Comparison of ENCODE assay signal across 18 cellular contexts in genomic region chr12:124738636-124739467, GRCh38.
DNase-seq lines count a peak whose midpoint lies in the region; ATAC-seq, FAIRE-seq and TF ChIP-seq lines count a peak whose summit lies in the region.
"Had no signal": no experiment of that assay in that cellular context is flagged by ENCODE, and none has a peak within 500 bp of the region (broad histone marks: within the 10 kb centered on the region; RNA-seq: fewer than 3 reads in every experiment).

No MANE protein-coding gene starts in this region.

- POLR2A ChIA-PET in HepG2 (lab: Yijun Ruan, JAX), result no interaction called here
- POLR2A ChIA-PET in CD8-positive, alpha-beta memory T cell (lab: Charles Lee), result no interaction called here
- POLR2A ChIA-PET in PC-3 (lab: Charles Lee; ENCODE audit: unreplicated experiment), result no interaction called here

- FAIRE-seq in HepG2 (lab: Jason Lieb, UNC), result peak; percentile 37
- FAIRE-seq: D721Med, islet of Langerhans had no signal

- DNase-seq in HepG2 (ENCODE audit: low spot score) (peak; percentile 92), right lobe of liver (no peak), brain microvascular endothelial cell (peak; percentile 79), kidney glomerular epithelial cell (lab: John Stamatoyannopoulos, UW) (peak; percentile 30), upper lobe of left lung (no peak), PC-3 (no peak), SKM-1 treated with dmso at 0.1 percent for 144 hours (lab: John Stamatoyannopoulos, UW; ENCODE audit: unreplicated experiment) (no peak)
- no peak for DNase-seq in CD8-positive, alpha-beta memory T cell
- DNase-seq: ACHN; glutamatergic neuron; NCI-H1105; NCI-H2171; stimulated activated CD4-positive, alpha-beta T cell treated with anti-CD3 and anti-CD28 coated beads, Interleukin-4, amount 100 ng/mL, for 24 hours had no signal

- H3F3A ChIP-seq in PC-3 (ENCODE audit: low read length, unreplicated experiment), result peaks cover 6% of the 10 kb centered on the region

- H3K4me1 Mint-ChIP-seq in CD8-positive, alpha-beta memory T cell, result peaks cover 11 to 39% (median 28%) of the 10 kb centered on the region in 3 donors
- H3K4me1 Mint-ChIP-seq: IgD-negative memory B cell had no signal

- no peak overlapping the region for H3K27ac ChIP-seq in HepG2 (ENCODE audit: extremely low read length, insufficient read depth, low read length)
- no peak overlapping the region for H3K27ac ChIP-seq in right lobe of liver
- H3K27ac ChIP-seq in brain microvascular endothelial cell, result peak overlapping the region; percentile 24
- no peak overlapping the region for H3K27ac ChIP-seq in CD8-positive, alpha-beta memory T cell (ENCODE audit: low read depth, low read length)
- no peak overlapping the region for H3K27ac ChIP-seq in upper lobe of left lung
- no peak overlapping the region for H3K27ac ChIP-seq in PC-3 (ENCODE audit: low read length)

- BruUV-seq in HepG2 (replicated peaks; lab: Mats Ljungman, UMichigan), result no TSS peak
- no TSS peak for BruUV-seq in PC-3 (replicated peaks; lab: Mats Ljungman, UMichigan)

- TF ChIP-seq EP300 in HepG2 (IDR thresholded peaks at IDR 0.05; ENCODE audit: low read depth in 2 of 2, low read length in 2 of 2), result peak in 1 of 2 experiments; percentile 66; a peak in 2 of 4 replicates
- peak; percentile 71; the same call in 1 of the 2 replicates for TF ChIP-seq EP300 in HepG2 (CRISPR knock-in tag; IDR thresholded peaks at IDR 0.05; ENCODE audit: borderline replicate concordance)
- TF ChIP-seq EP300 in upper lobe of left lung (IDR thresholded peaks at IDR 0.05), result no peak

- H3K4me2 ChIP-seq in HepG2 (ENCODE audit: low read depth, low read length) (peak overlapping the region; percentile 72), PC-3 (ENCODE audit: low read length) (no peak overlapping the region)
- H3K4me2 ChIP-seq: GM23338 had no signal

- TF ChIP-seq POLR2A in HepG2 (IDR thresholded peaks at IDR 0.05; ENCODE audit: insufficient read depth in 1 of 2, low read depth in 2 of 2, low read length in 2 of 2) (no peak), right lobe of liver (IDR thresholded peaks at IDR 0.05) (no peak), upper lobe of left lung (IDR thresholded peaks at IDR 0.05) (no peak)

- H3K27me3 ChIP-seq in HepG2 (ENCODE audit: control insufficient read depth in 1 of 2, insufficient read depth in 2 of 2, low read length in 2 of 2), result no peaks in the 10 kb centered on the region
- no peaks in the 10 kb centered on the region for H3K27me3 ChIP-seq in right lobe of liver
- no peaks in the 10 kb centered on the region for H3K27me3 ChIP-seq in brain microvascular endothelial cell (replicated peaks)
- H3K27me3 ChIP-seq in CD8-positive, alpha-beta memory T cell (ENCODE audit: insufficient read depth, low read length, poor library complexity, severe bottlenecking), result no peaks in the 10 kb centered on the region
- no peaks in the 10 kb centered on the region for H3K27me3 ChIP-seq in upper lobe of left lung
- no peaks in the 10 kb centered on the region for H3K27me3 ChIP-seq in PC-3 (ENCODE audit: low read length)

- no peaks in the 10 kb centered on the region for H3K79me2 ChIP-seq in HepG2 (ENCODE audit: insufficient read depth, low read length)
- H3K79me2 ChIP-seq in PC-3 (ENCODE audit: low read length), result no peaks in the 10 kb centered on the region

- H3K36me3 Mint-ChIP-seq in CD8-positive, alpha-beta memory T cell, result no peaks in the 10 kb centered on the region
- H3K36me3 Mint-ChIP-seq: IgD-negative memory B cell had no signal

- H3K4me1 ChIP-seq in HepG2 (ENCODE audit: insufficient read depth, low read length), result peaks cover 77% of the 10 kb centered on the region
- H3K4me1 ChIP-seq in right lobe of liver, result peaks cover 0 to 22% (median 10%) of the 10 kb centered on the region in 4 donors
- peaks cover 6% of the 10 kb centered on the region for H3K4me1 ChIP-seq in CD8-positive, alpha-beta memory T cell (ENCODE audit: insufficient read depth, low read length)
- H3K4me1 ChIP-seq in upper lobe of left lung, result peaks cover 11 to 34% (median 26%) of the 10 kb centered on the region in 4 donors
- H3K4me1 ChIP-seq in PC-3 (ENCODE audit: insufficient read depth, low read length), result peaks cover 19% of the 10 kb centered on the region

- TF ChIP-seq CTCF in HepG2 (CRISPR knock-in tag; IDR thresholded peaks at IDR 0.05) (no peak), right lobe of liver (IDR thresholded peaks at IDR 0.05) (no peak), brain microvascular endothelial cell (IDR thresholded peaks at IDR 0.05; ENCODE audit: low read depth, low read length, missing control alignments) (no peak), upper lobe of left lung (IDR thresholded peaks at IDR 0.05) (no peak), PC-3 (conservative IDR thresholded peaks at IDR 0.05; ENCODE audit: low read depth, low read length) (no peak)

- H2AFZ ChIP-seq in HepG2 (ENCODE audit: low read length), result no peak overlapping the region
- no peak overlapping the region for H2AFZ ChIP-seq in PC-3 (ENCODE audit: low read length)
- H2AFZ ChIP-seq: GM23338 had no signal

- ATAC-seq in HepG2 (peak; percentile 26), right lobe of liver (no peak), upper lobe of left lung (ENCODE audit: low FRiP score in 2 of 2) (no peak), PC-3 (no peak)
- ATAC-seq: GM23338 had no signal

- in situ Hi-C loops in HepG2 (cut with HindIII; ENCODE audit: extremely low pct_ligation_motif_present, low pct_unique_long_range_greater_than_20kb) (no loop called here), brain microvascular endothelial cell (cut with HindIII; ENCODE audit: low pct_ligation_motif_present, low sequenced_read_pairs) (no loop called here)

- peak overlapping the region in 3 of 8 donors; percentile 35 to 68 (median 46) for H3K27ac Mint-ChIP-seq in CD8-positive, alpha-beta memory T cell
- H3K27ac Mint-ChIP-seq: activated T-helper 2 cell treated with anti-CD3 and anti-CD28 coated beads, Interferon-gamma antibody, Interleukin-2, Interleukin-4, amounts not matched to agents 10 μg/mL and 5 μg/mL and 100 μg/mL, durations not matched to agents 14 hours and 24 hours and 36 hours; GM23338; IgD-negative memory B cell had no signal

- no peaks in the 10 kb centered on the region for H3K9me2 ChIP-seq in PC-3 (replicated peaks; ENCODE audit: low read length)

- WGBS in HepG2 (ENCODE audit: low lambda C conversion rate), result 58% methylated on average over 4 of the region's 34 CpGs
- 88% methylated on average over 25 of the region's 34 CpGs for WGBS in right lobe of liver (ENCODE audit: insufficient coverage, low coverage, low lambda C conversion rate, missing lambda C conversion rate)
- WGBS in upper lobe of left lung, 2 donors, result 87 to 94% methylated on average over 33 to 34 of the region's 34 CpGs

- H3K36me3 ChIP-seq in HepG2 (replicated peaks in 1 of 2; ENCODE audit: control insufficient read depth in 1 of 2, insufficient read depth in 2 of 2, low read length in 2 of 2), result no peaks in the 10 kb centered on the region
- H3K36me3 ChIP-seq in right lobe of liver, result no peaks in the 10 kb centered on the region
- H3K36me3 ChIP-seq in brain microvascular endothelial cell (replicated peaks), result no peaks in the 10 kb centered on the region
- H3K36me3 ChIP-seq in CD8-positive, alpha-beta memory T cell (ENCODE audit: insufficient read depth, low read length), result no peaks in the 10 kb centered on the region
- no peaks in the 10 kb centered on the region for H3K36me3 ChIP-seq in upper lobe of left lung
- H3K36me3 ChIP-seq in PC-3 (ENCODE audit: low read depth, low read length), result no peaks in the 10 kb centered on the region

- H3K9me3 Mint-ChIP-seq in CD8-positive, alpha-beta memory T cell, result no peaks in the 10 kb centered on the region
- H3K9me3 Mint-ChIP-seq: GM23338 had no signal

- H3K4me3 Mint-ChIP-seq in CD8-positive, alpha-beta memory T cell, result peak overlapping the region in 2 of 7 donors; percentile 29 to 69
- H3K4me3 Mint-ChIP-seq: GM23338, IgD-negative memory B cell had no signal

- no peaks in the 10 kb centered on the region for H4K20me1 ChIP-seq in HepG2 (ENCODE audit: insufficient read depth, low read length)
- no peaks in the 10 kb centered on the region for H4K20me1 ChIP-seq in PC-3 (ENCODE audit: low read length)

- CTCF ChIA-PET in HepG2 (lab: Yijun Ruan, JAX; ENCODE audit: low intra/inter-chr PET ratio, low total read pairs) (no interaction called here), PC-3 (lab: Charles Lee) (no interaction called here)
- CTCF ChIA-PET in CD8-positive, alpha-beta memory T cell (lab: Charles Lee), result no interaction called here

- H3K27me3 Mint-ChIP-seq in CD8-positive, alpha-beta memory T cell, result peaks cover 10 to 24% of the 10 kb centered on the region in 2 donors

- no peak for TF ChIP-seq RAD21 in HepG2 (CRISPR knock-in tag; IDR thresholded peaks at IDR 0.05)

- H3K4me3 ChIP-seq in HepG2 (replicated peaks in 1 of 3; ENCODE audit: insufficient read depth in 1 of 3, low read depth in 2 of 3, low read length in 3 of 3), result peak overlapping the region in 2 of 3 experiments; percentile 35 to 45; a peak in 3 of 6 replicates
- H3K4me3 ChIP-seq in right lobe of liver, result no peak overlapping the region
- H3K4me3 ChIP-seq in brain microvascular endothelial cell (ENCODE audit: low read depth, low read length), result no peak overlapping the region
- no peak overlapping the region for H3K4me3 ChIP-seq in CD8-positive, alpha-beta memory T cell (ENCODE audit: low read length)
- no peak overlapping the region for H3K4me3 ChIP-seq in upper lobe of left lung
- H3K4me3 ChIP-seq in PC-3 (ENCODE audit: low read length), result no peak overlapping the region
- H3K4me3 ChIP-seq: GM23338 had no signal

- H3K9ac ChIP-seq in HepG2 (ENCODE audit: insufficient read depth, low read depth, low read length) (no peak overlapping the region; the same call in 1 of the 2 replicates), PC-3 (ENCODE audit: low read length) (no peak overlapping the region)

- intact Hi-C loops in HepG2 (cut with micrococcal nuclease; ENCODE audit: unreplicated experiment), result loop anchor here (10.0 kb wide), 1 partner anchor 174 kb away; the partner anchor contains the start of gene NCOR2
- intact Hi-C loops in right lobe of liver (cut with DNase I), result no loop called here
- intact Hi-C loops in PC-3 (cut with micrococcal nuclease), result no loop called here

- H3K9me3 ChIP-seq in HepG2 (ENCODE audit: low read length) (peaks cover 5% of the 10 kb centered on the region; the same call in 1 of the 2 replicates), right lobe of liver (no peaks in the 10 kb centered on the region), upper lobe of left lung (no peaks in the 10 kb centered on the region), PC-3 (ENCODE audit: low read length) (no peaks in the 10 kb centered on the region)
- no peaks in the 10 kb centered on the region for H3K9me3 ChIP-seq in CD8-positive, alpha-beta memory T cell (ENCODE audit: low read length)

TF ChIP-seq in HepG2, 621 proteins besides CTCF, POLR2A, EP300 and RAD21 (continues in another document):
- TF ChIP-seq ZNF143 (CRISPR knock-in tag; IDR thresholded peaks at IDR 0.05) (no peak), DBP (CRISPR knock-in tag; IDR thresholded peaks at IDR 0.05; ENCODE audit: not compliant biosample characterization) (no peak)

Comparison
In these comparisons a context has a peak if more than half of its experiments do, and no peak if none do; other contexts are left out.
1. DNase-seq: peak in HepG2 (single experiment), brain microvascular endothelial cell (single experiment) and kidney glomerular epithelial cell (single experiment); none in right lobe of liver (0 of 3), CD8-positive, alpha-beta memory T cell (0 of 5), upper lobe of left lung (0 of 2), PC-3 (single experiment) and SKM-1 treated with dmso at 0.1 percent for 144 hours (single experiment).
2. H3K4me3 ChIP-seq: peak in HepG2 (2 of 3); none in right lobe of liver (0 of 3), brain microvascular endothelial cell (single experiment), CD8-positive, alpha-beta memory T cell (single experiment), upper lobe of left lung (0 of 4) and PC-3 (single experiment).